ENCODE assay signal across 21 cellular contexts in genomic region chr1:72227667-72228066, GRCh38. TPM values are rescaled to one million over a fixed set of nuclear protein-coding genes. Genes with fewer than 3 reads are reported as not detected.
DNase-seq lines count a peak whose midpoint lies in the region; ATAC-seq and TF ChIP-seq lines count a peak whose summit lies in the region.
"Had no signal": no experiment of that assay in that cellular context is flagged by ENCODE, and none has a peak within 500 bp of the region (broad histone marks: within the 10 kb centered on the region; RNA-seq: fewer than 3 reads in every experiment).

No MANE protein-coding gene starts in this region.

- peak overlapping the region; percentile 51 for H3K27ac ChIP-seq in rectal smooth muscle tissue (ENCODE audit: low read depth, low read length)
- H3K27ac ChIP-seq: 22Rv1, GM23248, HL-60 had no signal

- no peaks in the 10 kb centered on the region for H3K36me3 ChIP-seq in rectal smooth muscle tissue (ENCODE audit: control insufficient read depth, insufficient read depth, low read length)
- H3K36me3 ChIP-seq: HAP-1, MG63 had no signal

- H3K4me1 Mint-ChIP-seq in T-cell: no peaks in the 10 kb centered on the region
- H3K4me1 Mint-ChIP-seq in nephron progenitor cell: no peaks in the 10 kb centered on the region
- H3K4me1 Mint-ChIP-seq: B cell had no signal

- peaks cover 11% of the 10 kb centered on the region for H3K4me1 ChIP-seq in rectal smooth muscle tissue (ENCODE audit: control insufficient read depth, insufficient read depth, low read length)
- H3K4me1 ChIP-seq: HAP-1 had no signal

- H3K4me3 Mint-ChIP-seq in T-cell (no peak overlapping the region), nephron progenitor cell (no peak overlapping the region)
- H3K4me3 Mint-ChIP-seq: B cell had no signal

- no peak for TF ChIP-seq CTCF in nephron progenitor cell (IDR thresholded peaks at IDR 0.05)

- H3K27me3 ChIP-seq in rectal smooth muscle tissue (ENCODE audit: control insufficient read depth, insufficient read depth, low read length): no peaks in the 10 kb centered on the region
- H3K27me3 ChIP-seq: MG63 had no signal

- no peak overlapping the region for H3K27ac Mint-ChIP-seq in T-cell
- no peak overlapping the region for H3K27ac Mint-ChIP-seq in nephron progenitor cell
- H3K27ac Mint-ChIP-seq: B cell had no signal

- no peaks in the 10 kb centered on the region for H3K36me3 Mint-ChIP-seq in T-cell
- H3K36me3 Mint-ChIP-seq in nephron progenitor cell (ENCODE audit: low read depth): no peaks in the 10 kb centered on the region

- CTCF ChIA-PET in T-cell (lab: Charles Lee): no interaction called here

- no peak overlapping the region for H3K9ac ChIP-seq in rectal smooth muscle tissue (ENCODE audit: low read length)
- H3K9ac ChIP-seq: GM23248 had no signal

- POLR2A ChIA-PET in T-cell (lab: Charles Lee): no interaction called here

- no peak overlapping the region for H3K4me3 ChIP-seq in rectal smooth muscle tissue (ENCODE audit: low read length)
- H3K4me3 ChIP-seq: GM12878, GM23248, HAP-1, MG63 had no signal

- DNase-seq in DMS53 (lab: John Stamatoyannopoulos, UW) (peak; percentile 11), DMS53 treated with DMSO at 0.1 percent for 48 hours (lab: John Stamatoyannopoulos, UW; ENCODE audit: unreplicated experiment) (no peak), kidney glomerular epithelial cell (lab: John Stamatoyannopoulos, UW) (peak; percentile 18), T-cell (no peak), DMS 273 (lab: John Stamatoyannopoulos, UW; ENCODE audit: unreplicated experiment) (no peak), nephron progenitor cell (no peak)
- DNase-seq in activated T-cell treated with anti-CD3 and anti-CD28 coated beads, Interleukin-2, amount 50 U/mL, for 1 hour: no peak
- DNase-seq: EL, GM23248, MG63, NCI-H1048, NCI-H1436 treated with DMSO at 0.1 percent for 48 hours, NCI-H2081 treated with DMSO at 0.1 percent for 48 hours, OCI-M1, SHP77 had no signal

- no peak for ATAC-seq in T-cell (replicated peaks in 1 of 4)
- ATAC-seq: GM12878 had no signal

- H3K9me3 Mint-ChIP-seq in T-cell (peaks cover 0 to 13% (median 0%) of the 10 kb centered on the region in 3 donors), nephron progenitor cell (no peaks in the 10 kb centered on the region)

- H3K27me3 Mint-ChIP-seq in T-cell (no peaks in the 10 kb centered on the region), nephron progenitor cell (ENCODE audit: low read depth, poor library complexity) (no peaks in the 10 kb centered on the region)
- H3K27me3 Mint-ChIP-seq: B cell had no signal

RNA-seq across cellular contexts. Expression of gene NEGR1, which starts 54.7 kb away (rescaled TPM):
- under 1 TPM in 4 of 5 donors, not detected in 1; 0.05 to 0.26 (median 0.14) TPM for total RNA-seq in T-cell
- total RNA-seq: B cell, GM12878 had no signal

Comparison
In these comparisons a context has a peak if more than half of its experiments do, and no peak if none do; other contexts are left out.
1. DNase-seq: peak in DMS53 (single experiment) and kidney glomerular epithelial cell (single experiment); none in DMS53 treated with DMSO at 0.1 percent for 48 hours (single experiment), activated T-cell treated with anti-CD3 and anti-CD28 coated beads, Interleukin-2, amount 50 U/mL, for 1 hour (single experiment), T-cell (0 of 34), DMS 273 (single experiment) and nephron progenitor cell (single experiment).